ENCODE assay signal across 12 cellular contexts in the genomic region with DNA sequence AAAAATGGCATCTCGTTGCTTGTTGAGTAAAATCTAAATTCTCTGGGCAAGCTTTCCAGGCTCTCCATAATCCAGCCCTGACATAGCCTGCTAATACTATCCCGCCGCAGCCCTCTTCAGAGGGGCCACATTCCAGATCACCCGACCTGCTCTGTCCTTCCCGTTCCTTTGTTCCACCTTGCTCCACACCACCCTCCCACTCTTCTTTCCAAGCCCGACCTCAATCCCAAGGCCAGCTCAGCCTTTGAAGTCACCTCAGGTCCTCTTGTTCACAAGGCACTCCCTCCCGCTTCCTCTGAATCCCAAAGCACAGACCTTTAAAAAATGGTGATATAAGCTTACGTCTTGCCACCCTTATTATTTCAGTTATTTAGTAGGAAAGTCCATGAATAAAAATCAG.
DNase-seq lines count a peak whose midpoint lies in the region; ATAC-seq and TF ChIP-seq lines count a peak whose summit lies in the region.
"Had no signal": no experiment of that assay in that cellular context is flagged by ENCODE, and none has a peak within 500 bp of the region (broad histone marks: within the 10 kb centered on the region; RNA-seq: fewer than 3 reads in every experiment).

No MANE protein-coding gene starts in this region.

- peak overlapping the region; percentile 91 for H3K27ac ChIP-seq in PC-3 (ENCODE audit: low read length)
- peak overlapping the region in 31 of 59 donors; percentile 5 to 99 (median 60) for H3K27ac ChIP-seq in dorsolateral prefrontal cortex
- peak overlapping the region; percentile 67 to 99 (median 95) for H3K27ac ChIP-seq in tibial nerve

- DNase-seq in PC-3, result no peak
- no peak for DNase-seq in dorsolateral prefrontal cortex
- DNase-seq in myocyte (ENCODE audit: low read depth), result peak; percentile 41
- DNase-seq in tibial nerve (ENCODE audit: low spot score in 2 of 2), result no peak
- DNase-seq in activated gamma-delta T cell (lab: John Stamatoyannopoulos, UW), result no peak
- DNase-seq in NCI-H1105 treated with DMSO at 0.1 percent for 48 hours (lab: John Stamatoyannopoulos, UW), result no peak
- DNase-seq: DND-41, KBM-7, kidney glomerular epithelial cell, NCI-H2171, small intestine had no signal

- TF ChIP-seq EP300 in tibial nerve (IDR thresholded peaks at IDR 0.05), result no peak

- H3K27me3 ChIP-seq in PC-3 (ENCODE audit: low read length), result no peaks in the 10 kb centered on the region
- no peaks in the 10 kb centered on the region for H3K27me3 ChIP-seq in dorsolateral prefrontal cortex
- H3K27me3 ChIP-seq in tibial nerve, result no peaks in the 10 kb centered on the region

- no peaks in the 10 kb centered on the region for H3K79me2 ChIP-seq in PC-3 (ENCODE audit: low read length)

- intact Hi-C loops in PC-3 (cut with micrococcal nuclease), result no loop called here
- intact Hi-C loops in dorsolateral prefrontal cortex (cut with DNase I), result no loop called here

- no peak for TF ChIP-seq POLR2A in tibial nerve (IDR thresholded peaks at IDR 0.05)

- no peaks in the 10 kb centered on the region for H3F3A ChIP-seq in PC-3 (ENCODE audit: low read length, unreplicated experiment)

- CTCF ChIA-PET in PC-3 (lab: Charles Lee), result interaction anchor here (0.6 kb wide), 1 partner anchor 350 kb away, joined by 3 read pairs; no protein-coding TSS in a partner anchor

- H3K9me3 ChIP-seq in PC-3 (ENCODE audit: low read length) (no peaks in the 10 kb centered on the region), tibial nerve (no peaks in the 10 kb centered on the region)

- ATAC-seq in PC-3 (no peak), GM21737 (IDR thresholded peaks at IDR 0.05; ENCODE audit: unreplicated experiment) (no peak)

- BruUV-seq in PC-3 (replicated peaks; lab: Mats Ljungman, UMichigan), result no TSS peak

- POLR2A ChIA-PET in PC-3 (lab: Charles Lee; ENCODE audit: unreplicated experiment), result no interaction called here

- no peak overlapping the region for H2AFZ ChIP-seq in PC-3 (ENCODE audit: low read length)

- H3K9me2 ChIP-seq in PC-3 (replicated peaks; ENCODE audit: low read length), result no peaks in the 10 kb centered on the region

- H3K4me2 ChIP-seq in PC-3 (ENCODE audit: low read length), result 0 out of 2 replicates have a peak overlapping the region, but pooled peaks have one; percentile 55

- peak overlapping the region; percentile 41; the same call in 1 of the 2 replicates for H3K9ac ChIP-seq in PC-3 (ENCODE audit: low read length)

- no peaks in the 10 kb centered on the region for H3K36me3 ChIP-seq in PC-3 (ENCODE audit: low read depth, low read length)
- H3K36me3 ChIP-seq in tibial nerve, result no peaks in the 10 kb centered on the region

- H4K20me1 ChIP-seq in PC-3 (ENCODE audit: low read length), result no peaks in the 10 kb centered on the region

- TF ChIP-seq CTCF in PC-3 (conservative IDR thresholded peaks at IDR 0.05; ENCODE audit: low read depth, low read length) (no peak), dorsolateral prefrontal cortex (IDR thresholded peaks at IDR 0.05 in 54 of 56, conservative IDR thresholded peaks at IDR 0.05 in 2 of 56; ENCODE audit: low read depth in 1 of 56, partially characterized antibody in 56 of 56) (no peak), tibial nerve (IDR thresholded peaks at IDR 0.05) (no peak)

- H3K4me1 ChIP-seq in PC-3 (ENCODE audit: insufficient read depth, low read length) (peaks cover 28% of the 10 kb centered on the region), tibial nerve (peaks cover 0 to 46% (median 14%) of the 10 kb centered on the region in 4 donors)

- 72 to 77% methylated on average over 8 of the region's 8 CpGs for WGBS in tibial nerve, 2 donors

- no peak overlapping the region for H3K4me3 ChIP-seq in PC-3 (ENCODE audit: low read length)
- no peak overlapping the region for H3K4me3 ChIP-seq in dorsolateral prefrontal cortex
- no peak overlapping the region for H3K4me3 ChIP-seq in tibial nerve
